1 cellular context compared by ENCODE assay signal in genomic region chr10:102597131-102597891, GRCh38.
TF ChIP-seq lines count a peak whose summit lies in the region.

No MANE protein-coding gene starts in this region.

TF ChIP-seq in HepG2, 621 proteins besides CTCF, POLR2A, EP300 and RAD21 (continued from another document and continues in another):
- TF ChIP-seq ZNF280B (CRISPR knock-in tag; IDR thresholded peaks at IDR 0.05; ENCODE audit: borderline replicate concordance) (no peak), ZNF335 (CRISPR knock-in tag; IDR thresholded peaks at IDR 0.05) (peak; percentile 89), RBAK (CRISPR knock-in tag; IDR thresholded peaks at IDR 0.05) (no peak), TMF1 (CRISPR knock-in tag; IDR thresholded peaks at IDR 0.05; ENCODE audit: low read depth) (no peak), ZC3H4 (CRISPR knock-in tag; IDR thresholded peaks at IDR 0.05; ENCODE audit: borderline replicate concordance) (no peak), TBL1XR1 (IDR thresholded peaks at IDR 0.05; ENCODE audit: borderline replicate concordance, low read length, partially characterized antibody) (no peak), ZNF124 (CRISPR knock-in tag; IDR thresholded peaks at IDR 0.05) (peak; percentile 87), ARID4A (CRISPR knock-in tag; IDR thresholded peaks at IDR 0.05; ENCODE audit: borderline replicate concordance) (peak; percentile 67; the same call in 1 of the 2 replicates), ZIK1 (CRISPR knock-in tag; IDR thresholded peaks at IDR 0.05; ENCODE audit: borderline replicate concordance, low read depth) (no peak), PRMT3 (CRISPR knock-in tag; IDR thresholded peaks at IDR 0.05; ENCODE audit: borderline replicate concordance, low read depth) (no peak), ZNF263 (CRISPR knock-in tag; IDR thresholded peaks at IDR 0.05) (0 out of 2 replicates have a peak, but pooled peaks have one; percentile 45), ZNF703 (CRISPR knock-in tag; IDR thresholded peaks at IDR 0.05; ENCODE audit: borderline replicate concordance) (peak; percentile 68; the same call in 1 of the 2 replicates), ZKSCAN1 (IDR thresholded peaks at IDR 0.05; ENCODE audit: low read length) (no peak), ZNF276 (CRISPR knock-in tag; IDR thresholded peaks at IDR 0.05; ENCODE audit: low read depth) (peak; percentile 36; the same call in 1 of the 2 replicates), ZNF674 (CRISPR knock-in tag; IDR thresholded peaks at IDR 0.05; ENCODE audit: low read depth) (no peak), RAD51 (IDR thresholded peaks at IDR 0.05; ENCODE audit: borderline replicate concordance) (no peak), CREB3 (CRISPR knock-in tag; IDR thresholded peaks at IDR 0.05) (no peak), DDIT3 (CRISPR knock-in tag; IDR thresholded peaks at IDR 0.05) (no peak), ZNF691 (CRISPR knock-in tag; IDR thresholded peaks at IDR 0.05; ENCODE audit: borderline replicate concordance, low read depth) (peak; percentile 53; the same call in 1 of the 2 replicates), CREBL2 (CRISPR knock-in tag; IDR thresholded peaks at IDR 0.05; ENCODE audit: borderline replicate concordance) (no peak), ZNF891 (CRISPR knock-in tag; IDR thresholded peaks at IDR 0.05) (no peak), KLF15 (CRISPR knock-in tag; IDR thresholded peaks at IDR 0.05; ENCODE audit: borderline replicate concordance) (0 out of 2 replicates have a peak, but pooled peaks have one; percentile 27), HNRNPL (IDR thresholded peaks at IDR 0.05; ENCODE audit: low read depth, low read length) (0 out of 2 replicates have a peak, but pooled peaks have one; percentile 38), ZNF784 (CRISPR knock-in tag; IDR thresholded peaks at IDR 0.05; ENCODE audit: borderline replicate concordance) (no peak; the same call in 1 of the 2 replicates), MNT (IDR thresholded peaks at IDR 0.05) (no peak), ZNF3 (CRISPR knock-in tag; IDR thresholded peaks at IDR 0.05) (no peak), ZNF543 (CRISPR knock-in tag; IDR thresholded peaks at IDR 0.05) (peak; percentile 75; the same call in 1 of the 2 replicates), GABPA (IDR thresholded peaks at IDR 0.05; ENCODE audit: low read depth, low read length) (no peak), GABPA (CRISPR knock-in tag; IDR thresholded peaks at IDR 0.05; ENCODE audit: low read depth) (peak; percentile 56; the same call in 1 of the 2 replicates), ZSCAN29 (CRISPR knock-in tag; conservative IDR thresholded peaks at IDR 0.05) (peak; percentile 72; the same call in 1 of the 2 replicates), ZNF431 (CRISPR knock-in tag; IDR thresholded peaks at IDR 0.05; ENCODE audit: borderline replicate concordance, low read depth) (peak; percentile 40; the same call in 1 of the 2 replicates), ZNF839 (CRISPR knock-in tag; IDR thresholded peaks at IDR 0.05; ENCODE audit: borderline replicate concordance) (no peak), ZNF800 (CRISPR knock-in tag; IDR thresholded peaks at IDR 0.05) (no peak), MAZ (IDR thresholded peaks at IDR 0.05; ENCODE audit: borderline replicate concordance, low read depth, low read length) (no peak), MAZ (CRISPR knock-in tag; IDR thresholded peaks at IDR 0.05; ENCODE audit: low read depth) (peak; percentile 61), KAT8 (CRISPR knock-in tag; IDR thresholded peaks at IDR 0.05) (peak; percentile 81), ZNF343 (CRISPR knock-in tag; IDR thresholded peaks at IDR 0.05) (peak; percentile 62; the same call in 1 of the 2 replicates), ZBTB44 (CRISPR knock-in tag; IDR thresholded peaks at IDR 0.05) (no peak), TFDP2 (CRISPR knock-in tag; IDR thresholded peaks at IDR 0.05) (peak; percentile 62; the same call in 1 of the 2 replicates), POLR2AphosphoS5 (IDR thresholded peaks at IDR 0.05; ENCODE audit: low read depth, low read length) (no peak), ZNF232 (CRISPR knock-in tag; IDR thresholded peaks at IDR 0.05; ENCODE audit: borderline replicate concordance) (peak; percentile 84; the same call in 1 of the 2 replicates)
